ENCODE assay signal across 12 cellular contexts in genomic region chrX:9604111-9604907, GRCh38.
A peak's percentile ranks its signal among the peaks of the same experiment; 100 is the strongest.
DNase-seq lines count a peak whose midpoint lies in the region; ATAC-seq and TF ChIP-seq lines count a peak whose summit lies in the region.
"Had no signal": no experiment of that assay in that cellular context is flagged by ENCODE, and none has a peak within 500 bp of the region (broad histone marks: within the 10 kb centered on the region; RNA-seq: fewer than 3 reads in every experiment).

No MANE protein-coding gene starts in this region.

- no peaks in the 10 kb centered on the region for H3K27me3 ChIP-seq in gastrocnemius medialis

- peaks cover 0 to 3% of the 10 kb centered on the region in 2 donors for H3K4me1 ChIP-seq in gastrocnemius medialis

- ATAC-seq in gastrocnemius medialis (peak; percentile 70 to 77), HG02884 (IDR thresholded peaks at IDR 0.05; ENCODE audit: unreplicated experiment) (no peak)
- ATAC-seq: activated T-cell treated with anti-CD3 and anti-CD28 coated beads, Interleukin-2, amount 50 U/mL, for 4 hours; mucosa of descending colon had no signal

- peak overlapping the region in 1 of 4 donors; percentile 22 for H3K4me3 ChIP-seq in gastrocnemius medialis
- H3K4me3 ChIP-seq: mucosa of descending colon had no signal

- TF ChIP-seq POLR2A in gastrocnemius medialis (IDR thresholded peaks at IDR 0.05), result no peak

- CTCF ChIA-PET in HEK293T (lab: Yijun Ruan, JAX), result no interaction called here

- no peaks in the 10 kb centered on the region for H3K36me3 ChIP-seq in gastrocnemius medialis

- intact Hi-C loops in gastrocnemius medialis (cut with DNase I; ENCODE audit: low total_unique reads), result no loop called here

- in situ Hi-C loops in Caki2 (cut with HindIII; ENCODE audit: low pct_unique_long_range_greater_than_20kb, low sequenced_read_pairs), result no loop called here
- in situ Hi-C loops in gastrocnemius medialis (cut with MboI; ENCODE audit: low sequenced_read_pairs in 4 of 4), result no loop called here

- POLR2A ChIA-PET in HEK293T (lab: Yijun Ruan, JAX), result no interaction called here

- H3K9me3 ChIP-seq in gastrocnemius medialis, result no peaks in the 10 kb centered on the region
- H3K9me3 ChIP-seq: mucosa of descending colon had no signal

- DNase-seq in Caki2 (ENCODE audit: low read depth) (peak; percentile 83), fibroblast of gingiva (ENCODE audit: low read depth) (peak; percentile 68), left kidney (ENCODE audit: low read depth, low spot score) (peak; percentile 31), gastrocnemius medialis (peak; percentile 22 to 54), NCI-H2107 (lab: John Stamatoyannopoulos, UW) (no peak), HEK293T (ENCODE audit: extremely low spot score) (no peak)
- DNase-seq in stimulated activated CD4-positive, alpha-beta T cell treated with anti-CD3 and anti-CD28 coated beads, Interleukin-15, amount 100 ng/mL, for 24 hours, result no peak
- DNase-seq: activated CD4-positive, alpha-beta T cell treated with anti-CD3 and anti-CD28 coated beads for 1 hour; activated T-cell treated with anti-CD3 and anti-CD28 coated beads, Interleukin-2, amount 50 U/mL, for 4 hours; stimulated activated CD4-positive, alpha-beta T cell treated with anti-CD3 and anti-CD28 coated beads, Interleukin-12 subunit alpha, Interleukin-12 subunit beta, amount 100 ng/mL, for 4 hours had no signal

- peak overlapping the region; percentile 40 to 54 (median 53) for H3K27ac ChIP-seq in gastrocnemius medialis

- no peak for TF ChIP-seq CTCF in gastrocnemius medialis (IDR thresholded peaks at IDR 0.05 in 4 of 5, conservative IDR thresholded peaks at IDR 0.05 in 1 of 5)

TF ChIP-seq in HEK293T, 16 proteins besides CTCF, POLR2A, EP300 and RAD21:
- TF ChIP-seq NFRKB (IDR thresholded peaks at IDR 0.05) (no peak), PKNOX1 (IDR thresholded peaks at IDR 0.05) (no peak), CTBP1 (IDR thresholded peaks at IDR 0.05; ENCODE audit: borderline replicate concordance) (no peak), ZNF384 (IDR thresholded peaks at IDR 0.05) (no peak)

Comparison
In these comparisons a context has a peak if more than half of its experiments do, and no peak if none do; other contexts are left out.
1. DNase-seq: peak in Caki2 (single experiment), fibroblast of gingiva (single experiment), left kidney (single experiment) and gastrocnemius medialis (2 of 2); none in stimulated activated CD4-positive, alpha-beta T cell treated with anti-CD3 and anti-CD28 coated beads, Interleukin-15, amount 100 ng/mL, for 24 hours (single experiment), NCI-H2107 (single experiment) and HEK293T (single experiment).